Comparison of ENCODE assay signal across 19 cellular contexts in genomic region chr3:170163956-170164645, GRCh38. TPM values are rescaled to one million over a fixed set of nuclear protein-coding genes. Genes with fewer than 3 reads are reported as not detected.
A peak's percentile ranks its signal among the peaks of the same experiment; 100 is the strongest.
DNase-seq lines count a peak whose midpoint lies in the region; ATAC-seq and TF ChIP-seq lines count a peak whose summit lies in the region.
"Had no signal": no experiment of that assay in that cellular context is flagged by ENCODE, and none has a peak within 500 bp of the region (broad histone marks: within the 10 kb centered on the region; RNA-seq: fewer than 3 reads in every experiment).

No MANE protein-coding gene starts in this region.

- no peak overlapping the region for H3K27ac ChIP-seq in IMR-90 (ENCODE audit: insufficient read depth, low read length)
- H3K27ac ChIP-seq: ascending aorta, dorsolateral prefrontal cortex, heart left ventricle, prostate gland, thoracic aorta had no signal

- no peak for DNase-seq in activated naive CD8-positive, alpha-beta T cell treated with anti-CD3 and anti-CD28 coated beads for 36 hours
- DNase-seq in IMR-90 (no peak), fibroblast of villous mesenchyme (ENCODE audit: low read depth) (peak; percentile 49), DMS153 (lab: John Stamatoyannopoulos, UW) (no peak), amniotic stem cell (lab: John Stamatoyannopoulos, UW) (no peak), MG63 (no peak)
- DNase-seq in stimulated activated naive B cell treated with anti-CD40 and anti-IgM and Interleukin-4, amounts not matched to agents 10 μg/mL and 1 μg/mL and 100 μg/mL, for 72 hours = no peak
- DNase-seq: activated effector memory CD4-positive, alpha-beta T cell treated with Interleukin-2 at 50 U/mL for 16 hours; central memory CD4-positive, alpha-beta T cell; dorsolateral prefrontal cortex; heart left ventricle; KBM-7; NCI-H1436 treated with DMSO at 0.1 percent for 48 hours; NCI-H2171; T-helper 9 cell had no signal

- peaks cover 62% of the 10 kb centered on the region for H3K4me1 Mint-ChIP-seq in activated naive CD8-positive, alpha-beta T cell (ENCODE audit: low read depth)
- H3K4me1 Mint-ChIP-seq in activated naive CD8-positive, alpha-beta T cell treated with anti-CD3 and anti-CD28 coated beads for 36 hours = peaks cover 54% of the 10 kb centered on the region
- peaks cover 33 to 60% of the 10 kb centered on the region in 2 donors for H3K4me1 Mint-ChIP-seq in stimulated activated naive B cell treated with anti-CD40 and anti-IgM and Interleukin-4, amounts not matched to agents 10 μg/mL and 1 μg/mL and 100 μg/mL, for 72 hours

- no peak overlapping the region for H3K9ac ChIP-seq in IMR-90 (ENCODE audit: low read depth, low read length)

- dilution Hi-C loops in IMR-90 (cut with HindIII; ENCODE audit: low sequenced_read_pairs, unreplicated experiment) = no loop called here

- H3K23ac ChIP-seq in IMR-90 (ENCODE audit: low read depth, low read length) = no peak overlapping the region

- no peak overlapping the region for H2BK120ac ChIP-seq in IMR-90 (ENCODE audit: low read depth, low read length)

- POLR2A ChIA-PET in IMR-90 (lab: Charles Lee; ENCODE audit: unreplicated experiment) = no interaction called here

- H3K27me3 ChIP-seq in IMR-90 (ENCODE audit: control insufficient read depth, insufficient read depth, low read length) (no peaks in the 10 kb centered on the region), MG63 (no peaks in the 10 kb centered on the region)
- H3K27me3 ChIP-seq: ascending aorta, dorsolateral prefrontal cortex, heart left ventricle had no signal

- no peak overlapping the region for H2BK20ac ChIP-seq in IMR-90 (ENCODE audit: low read depth, low read length)

- peaks cover 47% of the 10 kb centered on the region for H4K20me1 ChIP-seq in IMR-90 (ENCODE audit: insufficient read depth, low read length)

- no peak overlapping the region for H3K4me2 ChIP-seq in IMR-90 (ENCODE audit: low read depth, low read length)

- no peak for TF ChIP-seq POLR2A in IMR-90 (IDR thresholded peaks at IDR 0.05; ENCODE audit: low read depth, low read length)

- in situ Hi-C loops in IMR-90 (cut with MboI; ENCODE audit: low sequenced_read_pairs) = no loop called here

- H2AK9ac ChIP-seq in IMR-90 (replicated peaks; ENCODE audit: low read depth, low read length, poor library complexity) = no peak overlapping the region

- H3K9me1 ChIP-seq in IMR-90 (ENCODE audit: insufficient read depth, low read length) = no peaks in the 10 kb centered on the region

- H3K79me1 ChIP-seq in IMR-90 (ENCODE audit: low read depth in 1 of 2, low read length in 2 of 2) = peaks cover 21 to 56% of the 10 kb centered on the region in 2 experiments

- no peak overlapping the region for H4K91ac ChIP-seq in IMR-90 (ENCODE audit: insufficient read depth, low read depth, low read length)

- no peak overlapping the region for H3K18ac ChIP-seq in IMR-90 (ENCODE audit: low read depth, low read length)

- H3K9me3 ChIP-seq in IMR-90 (ENCODE audit: control insufficient read depth, insufficient read depth, low read length) = no peaks in the 10 kb centered on the region
- no peaks in the 10 kb centered on the region for H3K9me3 ChIP-seq in MG63
- H3K9me3 ChIP-seq: ascending aorta, heart left ventricle, prostate gland, thoracic aorta had no signal

- no peak overlapping the region for H2AK5ac ChIP-seq in IMR-90 (ENCODE audit: low read depth, low read length)

- no peak overlapping the region for H3K4me3 Mint-ChIP-seq in activated naive CD8-positive, alpha-beta T cell
- H3K4me3 Mint-ChIP-seq in activated naive CD8-positive, alpha-beta T cell treated with anti-CD3 and anti-CD28 coated beads for 36 hours = no peak overlapping the region
- no peak overlapping the region for H3K4me3 Mint-ChIP-seq in stimulated activated naive B cell treated with anti-CD40 and anti-IgM and Interleukin-4, amounts not matched to agents 10 μg/mL and 1 μg/mL and 100 μg/mL, for 72 hours

- no peak for TF ChIP-seq RAD21 in IMR-90 (IDR thresholded peaks at IDR 0.05; ENCODE audit: low read length)

- no peak overlapping the region for H2AFZ ChIP-seq in IMR-90 (replicated peaks; ENCODE audit: low read length, poor library complexity)

- peak overlapping the region; percentile 64 for H3K27ac Mint-ChIP-seq in activated naive CD8-positive, alpha-beta T cell
- no peak overlapping the region for H3K27ac Mint-ChIP-seq in activated naive CD8-positive, alpha-beta T cell treated with anti-CD3 and anti-CD28 coated beads for 36 hours
- H3K27ac Mint-ChIP-seq in stimulated activated naive B cell treated with anti-CD40 and anti-IgM and Interleukin-4, amounts not matched to agents 10 μg/mL and 1 μg/mL and 100 μg/mL, for 72 hours = peak overlapping the region; percentile 76

- H4K8ac ChIP-seq in IMR-90 (ENCODE audit: low read depth in 2 of 2, low read length in 2 of 2) = no peak overlapping the region

- CTCF ChIA-PET in IMR-90 (lab: Yijun Ruan, JAX) = interaction anchor here (0.6 kb wide), 1 partner anchor 14 kb away, joined by 3 read pairs; no protein-coding TSS in a partner anchor

- H3K9me3 Mint-ChIP-seq in activated naive CD8-positive, alpha-beta T cell (ENCODE audit: low read depth) = peaks cover 5% of the 10 kb centered on the region
- peaks cover 15% of the 10 kb centered on the region for H3K9me3 Mint-ChIP-seq in activated naive CD8-positive, alpha-beta T cell treated with anti-CD3 and anti-CD28 coated beads for 36 hours
- H3K9me3 Mint-ChIP-seq in stimulated activated naive B cell treated with anti-CD40 and anti-IgM and Interleukin-4, amounts not matched to agents 10 μg/mL and 1 μg/mL and 100 μg/mL, for 72 hours = peaks cover 0 to 8% of the 10 kb centered on the region in 2 donors

- TF ChIP-seq CTCF in IMR-90 (conservative IDR thresholded peaks at IDR 0.05; ENCODE audit: low read depth, low read length) (no peak), fibroblast of villous mesenchyme (IDR thresholded peaks at IDR 0.05; ENCODE audit: insufficient read depth, low read depth, low read length) (no peak)

- H3K36me3 ChIP-seq in IMR-90 (ENCODE audit: control insufficient read depth, insufficient read depth, low read length) (peaks cover 35% of the 10 kb centered on the region), MG63 (peaks cover 87% of the 10 kb centered on the region)
- H3K36me3 ChIP-seq: prostate gland had no signal

- ATAC-seq in IMR-90 (ENCODE audit: low read depth) = no peak
- ATAC-seq in stimulated activated naive B cell treated with anti-CD40 and anti-IgM and Interleukin-4, amounts not matched to agents 10 μg/mL and 1 μg/mL and 100 μg/mL, for 72 hours (replicated peaks) = no peak
- ATAC-seq: heart left ventricle had no signal

- H3K4ac ChIP-seq in IMR-90 (ENCODE audit: low read depth, low read length) = no peak overlapping the region

- no peaks in the 10 kb centered on the region for H3K4me1 ChIP-seq in IMR-90 (ENCODE audit: control insufficient read depth, insufficient read depth, low read length)
- H3K4me1 ChIP-seq: prostate gland had no signal

- H2BK5ac ChIP-seq in IMR-90 (ENCODE audit: low read depth, low read length, poor library complexity, severe bottlenecking) = no peak overlapping the region

- BruUV-seq in IMR-90 (replicated peaks; lab: Mats Ljungman, UMichigan) = no TSS peak

- WGBS in IMR-90 (ENCODE audit: extremely low coverage in 2 of 2, insufficient read length in 1 of 2), 2 experiments = no CpG with 5 or more reads among the region's 4 CpGs

- intact Hi-C loops in IMR-90 (cut with micrococcal nuclease) = no loop called here

- no peak overlapping the region for H2BK15ac ChIP-seq in IMR-90 (ENCODE audit: low read depth, low read length)

- no peak overlapping the region for H3K14ac ChIP-seq in IMR-90 (replicated peaks; ENCODE audit: low read depth, low read length)

- H3K4me3 ChIP-seq in IMR-90 (ENCODE audit: insufficient read depth, low read depth, low read length) = no peak overlapping the region
- no peak overlapping the region for H3K4me3 ChIP-seq in fibroblast of villous mesenchyme (ENCODE audit: low read depth, low read length)
- no peak overlapping the region for H3K4me3 ChIP-seq in MG63
- H3K4me3 ChIP-seq: ascending aorta, dorsolateral prefrontal cortex, heart left ventricle, prostate gland, thoracic aorta had no signal

- H4K5ac ChIP-seq in IMR-90 (ENCODE audit: low read depth, low read length) = no peak overlapping the region

- H3K56ac ChIP-seq in IMR-90 (ENCODE audit: extremely low read depth, insufficient read depth, low read length) = no peak overlapping the region

- H3K27me3 Mint-ChIP-seq in activated naive CD8-positive, alpha-beta T cell = no peaks in the 10 kb centered on the region
- H3K27me3 Mint-ChIP-seq in activated naive CD8-positive, alpha-beta T cell treated with anti-CD3 and anti-CD28 coated beads for 36 hours = no peaks in the 10 kb centered on the region
- H3K27me3 Mint-ChIP-seq in stimulated activated naive B cell treated with anti-CD40 and anti-IgM and Interleukin-4, amounts not matched to agents 10 μg/mL and 1 μg/mL and 100 μg/mL, for 72 hours = no peaks in the 10 kb centered on the region

- H3K36me3 Mint-ChIP-seq in activated naive CD8-positive, alpha-beta T cell = peaks cover 31% of the 10 kb centered on the region
- peaks cover 68% of the 10 kb centered on the region for H3K36me3 Mint-ChIP-seq in activated naive CD8-positive, alpha-beta T cell treated with anti-CD3 and anti-CD28 coated beads for 36 hours
- H3K36me3 Mint-ChIP-seq in stimulated activated naive B cell treated with anti-CD40 and anti-IgM and Interleukin-4, amounts not matched to agents 10 μg/mL and 1 μg/mL and 100 μg/mL, for 72 hours = peaks cover 56 to 70% of the 10 kb centered on the region in 2 donors

TF ChIP-seq in IMR-90, 13 proteins besides CTCF, POLR2A, EP300 and RAD21:
- TF ChIP-seq CEBPB (IDR thresholded peaks at IDR 0.05; ENCODE audit: low read depth, low read length) = peak; percentile 57
- TF ChIP-seq MAFK (IDR thresholded peaks at IDR 0.05; ENCODE audit: low read depth, low read length) = no peak

RNA-seq across cellular contexts. Expression of gene PHC3, which starts 17.4 kb away (rescaled TPM):
- 10 to 100 TPM; 39.6 to 41.4 TPM for total RNA-seq in activated naive CD8-positive, alpha-beta T cell treated with anti-CD3 and anti-CD28 coated beads for 36 hours
- total RNA-seq in IMR-90 (2012; rRNA removed) (17.5 and 26.3 TPM in 2 replicates), fibroblast of villous mesenchyme (37.0 and 51.4 TPM in 2 replicates)
- 18.3 and 24.2 TPM in 2 replicates for polyA plus RNA-seq in IMR-90 (2012; rRNA removed)
- 3.0 and 9.0 TPM in 2 replicates for polyA plus RNA-seq in IMR-90 (2012; cell fraction: cytosol; rRNA removed)
- 18.4 and 48.1 TPM in 2 replicates for polyA plus RNA-seq in IMR-90 (2012; cell fraction: nucleus; rRNA removed; ENCODE audit: low replicate concordance)
- 9.5 and 11.1 TPM in 2 replicates for total RNA-seq in MG63 (2014; rRNA removed; shearing (Covaris generic); ENCODE audit: low replicate concordance)

RNA-seq across cellular contexts. Expression of gene PRKCI, which starts 58.1 kb away (rescaled TPM):
- total RNA-seq in activated naive CD8-positive, alpha-beta T cell treated with anti-CD3 and anti-CD28 coated beads for 36 hours = 10 to 100 TPM; 19.3 to 22.8 TPM
- 53.4 and 84.2 TPM in 2 replicates for total RNA-seq in IMR-90 (2012; rRNA removed)
- polyA plus RNA-seq in IMR-90 (2012; rRNA removed) = 21.0 and 28.7 TPM in 2 replicates
- 4.9 and 6.5 TPM in 2 replicates for polyA plus RNA-seq in IMR-90 (2012; cell fraction: cytosol; rRNA removed)
- 6.0 and 33.5 TPM in 2 replicates for polyA plus RNA-seq in IMR-90 (2012; cell fraction: nucleus; rRNA removed; ENCODE audit: low replicate concordance)
- total RNA-seq in fibroblast of villous mesenchyme = 81.8 and 98.4 TPM in 2 replicates
- 34.6 and 40.2 TPM in 2 replicates for total RNA-seq in MG63 (2014; rRNA removed; shearing (Covaris generic); ENCODE audit: low replicate concordance)
